13 cellular contexts compared by ENCODE assay signal in the genomic region with DNA sequence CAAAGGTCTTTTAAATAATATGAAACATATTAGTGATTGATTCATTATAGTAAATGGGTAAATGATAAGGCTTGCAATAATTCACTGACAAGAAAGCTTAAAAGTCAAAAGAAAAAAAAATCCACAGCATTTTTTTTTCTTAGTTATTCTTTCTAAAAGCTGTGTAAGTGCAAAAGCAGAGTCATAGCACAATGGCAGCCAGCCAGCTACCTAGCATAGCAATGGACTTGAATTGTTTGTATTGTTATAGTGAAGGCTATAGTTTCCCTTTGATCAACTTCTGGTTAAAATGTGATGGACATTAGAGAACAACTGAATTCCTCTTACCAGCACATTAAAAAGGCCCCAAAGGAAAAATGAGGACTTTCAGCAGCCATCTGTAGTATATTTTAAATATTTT.
DNase-seq lines count a peak whose midpoint lies in the region; ATAC-seq and TF ChIP-seq lines count a peak whose summit lies in the region.
"Had no signal": no experiment of that assay in that cellular context is flagged by ENCODE, and none has a peak within 500 bp of the region (broad histone marks: within the 10 kb centered on the region; RNA-seq: fewer than 3 reads in every experiment).

No MANE protein-coding gene starts in this region.

- H3K4me1 Mint-ChIP-seq in T-helper 17 cell: no peaks in the 10 kb centered on the region
- no peaks in the 10 kb centered on the region for H3K4me1 Mint-ChIP-seq in GM23338
- H3K4me1 Mint-ChIP-seq: IgD-negative memory B cell; naive thymus-derived CD8-positive, alpha-beta T cell had no signal

- H3K27me3 Mint-ChIP-seq in T-helper 17 cell (no peaks in the 10 kb centered on the region), GM23338 (ENCODE audit: insufficient read depth, low read depth, poor library complexity) (no peaks in the 10 kb centered on the region)
- H3K27me3 Mint-ChIP-seq: IgD-negative memory B cell; naive thymus-derived CD8-positive, alpha-beta T cell had no signal

- intact Hi-C loops in PC-3 (cut with micrococcal nuclease) (no loop called here), esophagus squamous epithelium (cut with DNase I) (no loop called here)

- H3K9ac ChIP-seq in PC-3 (ENCODE audit: low read length): no peak overlapping the region

- no peaks in the 10 kb centered on the region for H4K20me1 ChIP-seq in PC-3 (ENCODE audit: low read length)
- no peaks in the 10 kb centered on the region for H4K20me1 ChIP-seq in GM23338 (replicated peaks; ENCODE audit: insufficient read depth)

- TF ChIP-seq POLR2A in esophagus squamous epithelium (IDR thresholded peaks at IDR 0.05): no peak

- H3K9me3 ChIP-seq in PC-3 (ENCODE audit: low read length): no peaks in the 10 kb centered on the region
- no peaks in the 10 kb centered on the region for H3K9me3 ChIP-seq in esophagus squamous epithelium
- H3K9me3 ChIP-seq in T-helper 17 cell (ENCODE audit: control insufficient read depth, low read length, poor library complexity, severe bottlenecking): no peaks in the 10 kb centered on the region

- H3F3A ChIP-seq in PC-3 (ENCODE audit: low read length, unreplicated experiment) (no peaks in the 10 kb centered on the region), GM23338 (replicated peaks; ENCODE audit: low read depth) (no peaks in the 10 kb centered on the region)

- CTCF ChIA-PET in PC-3 (lab: Charles Lee): no interaction called here

- H3K9me3 Mint-ChIP-seq in GM23338: no peaks in the 10 kb centered on the region
- H3K9me3 Mint-ChIP-seq: IgD-negative memory B cell had no signal

- POLR2A ChIA-PET in PC-3 (lab: Charles Lee; ENCODE audit: unreplicated experiment): no interaction called here

- no peak for TF ChIP-seq CTCF in PC-3 (conservative IDR thresholded peaks at IDR 0.05; ENCODE audit: low read depth, low read length)
- TF ChIP-seq CTCF in fibroblast of pulmonary artery (IDR thresholded peaks at IDR 0.05; ENCODE audit: low read length, missing control alignments): no peak
- no peak for TF ChIP-seq CTCF in esophagus squamous epithelium (IDR thresholded peaks at IDR 0.05)
- no peak for TF ChIP-seq CTCF in GM23338 (conservative IDR thresholded peaks at IDR 0.05; ENCODE audit: low read depth in 2 of 2)

- H3K4me2 ChIP-seq in PC-3 (ENCODE audit: low read length) (no peak overlapping the region), GM23338 (no peak overlapping the region)

- no peak overlapping the region for H3K27ac ChIP-seq in PC-3 (ENCODE audit: low read length)
- H3K27ac ChIP-seq in esophagus squamous epithelium: no peak overlapping the region
- no peak overlapping the region for H3K27ac ChIP-seq in GM23338 (ENCODE audit: low read depth)

- H3K4me3 Mint-ChIP-seq in T-helper 17 cell (no peak overlapping the region), GM23338 (no peak overlapping the region)
- H3K4me3 Mint-ChIP-seq: IgD-negative memory B cell; naive thymus-derived CD8-positive, alpha-beta T cell had no signal

- H3K27me3 ChIP-seq in PC-3 (ENCODE audit: low read length) (no peaks in the 10 kb centered on the region), esophagus squamous epithelium (no peaks in the 10 kb centered on the region), GM23338 (ENCODE audit: insufficient read depth) (no peaks in the 10 kb centered on the region)

- H3K36me3 ChIP-seq in PC-3 (ENCODE audit: low read depth, low read length) (no peaks in the 10 kb centered on the region), esophagus squamous epithelium (no peaks in the 10 kb centered on the region), GM23338 (ENCODE audit: insufficient read depth) (no peaks in the 10 kb centered on the region)

- H3K36me3 Mint-ChIP-seq in T-helper 17 cell (ENCODE audit: low read depth) (no peaks in the 10 kb centered on the region), GM23338 (ENCODE audit: low read depth) (no peaks in the 10 kb centered on the region)
- H3K36me3 Mint-ChIP-seq: IgD-negative memory B cell; naive thymus-derived CD8-positive, alpha-beta T cell had no signal

- H3K9me2 ChIP-seq in PC-3 (replicated peaks; ENCODE audit: low read length): no peaks in the 10 kb centered on the region
- no peaks in the 10 kb centered on the region for H3K9me2 ChIP-seq in GM23338 (ENCODE audit: insufficient read depth)

- H3K79me2 ChIP-seq in PC-3 (ENCODE audit: low read length): no peaks in the 10 kb centered on the region
- H3K79me2 ChIP-seq in GM23338 (replicated peaks; ENCODE audit: insufficient read depth): no peaks in the 10 kb centered on the region

- H3K4me3 ChIP-seq in PC-3 (ENCODE audit: low read length): no peak overlapping the region
- H3K4me3 ChIP-seq in fibroblast of pulmonary artery (replicated peaks; ENCODE audit: low read depth, low read length): no peak overlapping the region
- H3K4me3 ChIP-seq in esophagus squamous epithelium: no peak overlapping the region
- H3K4me3 ChIP-seq in GM23338: no peak overlapping the region

- ATAC-seq in PC-3 (peak; percentile 35; the same call in 1 of the 2 replicates), T-helper 17 cell (no peak), GM18502 (IDR thresholded peaks at IDR 0.05; ENCODE audit: poor library complexity, unreplicated experiment) (no peak), GM23338 (no peak)
- ATAC-seq: naive thymus-derived CD8-positive, alpha-beta T cell had no signal

- H3K4me1 ChIP-seq in PC-3 (ENCODE audit: insufficient read depth, low read length) (0 out of 2 replicates have a peak, but pooled peaks cover 4% of the 10 kb centered on the region), esophagus squamous epithelium (no peaks in the 10 kb centered on the region), GM23338 (ENCODE audit: insufficient read depth) (no peaks in the 10 kb centered on the region)

- no peak overlapping the region for H2AFZ ChIP-seq in PC-3 (ENCODE audit: low read length)
- H2AFZ ChIP-seq in GM23338: no peak overlapping the region

- H3K27ac Mint-ChIP-seq in T-helper 17 cell: no peak overlapping the region
- H3K27ac Mint-ChIP-seq in GM23338: no peak overlapping the region
- H3K27ac Mint-ChIP-seq: IgD-negative memory B cell; naive thymus-derived CD8-positive, alpha-beta T cell had no signal

- peak; percentile 62 for DNase-seq in EL
- DNase-seq in PC-3: peak; percentile 40
- peak; percentile 87 for DNase-seq in fibroblast of pulmonary artery (ENCODE audit: low read depth)
- DNase-seq in pulmonary artery endothelial cell (ENCODE audit: low read depth, low spot score): peak; percentile 79
- no peak for DNase-seq in esophagus squamous epithelium (lab: John Stamatoyannopoulos, UW)
- no peak for DNase-seq in T-helper 17 cell
- DNase-seq in GM23338 (ENCODE audit: low spot score): no peak
- DNase-seq: naive thymus-derived CD8-positive, alpha-beta T cell; NCI-H446; stimulated activated CD4-positive, alpha-beta T cell treated with anti-CD3 and anti-CD28 coated beads, Interleukin-2, amount 100 ng/mL, for 48 hours; T-helper 1 cell had no signal

- no TSS peak for BruUV-seq in PC-3 (replicated peaks; lab: Mats Ljungman, UMichigan)

TF ChIP-seq in GM23338, 12 proteins besides CTCF, POLR2A, EP300 and RAD21 (continues in another document):
- no peak for TF ChIP-seq ZNF331 (CRISPR knock-in tag; IDR thresholded peaks at IDR 0.05; ENCODE audit: low read depth)
- TF ChIP-seq, protein P1, sequence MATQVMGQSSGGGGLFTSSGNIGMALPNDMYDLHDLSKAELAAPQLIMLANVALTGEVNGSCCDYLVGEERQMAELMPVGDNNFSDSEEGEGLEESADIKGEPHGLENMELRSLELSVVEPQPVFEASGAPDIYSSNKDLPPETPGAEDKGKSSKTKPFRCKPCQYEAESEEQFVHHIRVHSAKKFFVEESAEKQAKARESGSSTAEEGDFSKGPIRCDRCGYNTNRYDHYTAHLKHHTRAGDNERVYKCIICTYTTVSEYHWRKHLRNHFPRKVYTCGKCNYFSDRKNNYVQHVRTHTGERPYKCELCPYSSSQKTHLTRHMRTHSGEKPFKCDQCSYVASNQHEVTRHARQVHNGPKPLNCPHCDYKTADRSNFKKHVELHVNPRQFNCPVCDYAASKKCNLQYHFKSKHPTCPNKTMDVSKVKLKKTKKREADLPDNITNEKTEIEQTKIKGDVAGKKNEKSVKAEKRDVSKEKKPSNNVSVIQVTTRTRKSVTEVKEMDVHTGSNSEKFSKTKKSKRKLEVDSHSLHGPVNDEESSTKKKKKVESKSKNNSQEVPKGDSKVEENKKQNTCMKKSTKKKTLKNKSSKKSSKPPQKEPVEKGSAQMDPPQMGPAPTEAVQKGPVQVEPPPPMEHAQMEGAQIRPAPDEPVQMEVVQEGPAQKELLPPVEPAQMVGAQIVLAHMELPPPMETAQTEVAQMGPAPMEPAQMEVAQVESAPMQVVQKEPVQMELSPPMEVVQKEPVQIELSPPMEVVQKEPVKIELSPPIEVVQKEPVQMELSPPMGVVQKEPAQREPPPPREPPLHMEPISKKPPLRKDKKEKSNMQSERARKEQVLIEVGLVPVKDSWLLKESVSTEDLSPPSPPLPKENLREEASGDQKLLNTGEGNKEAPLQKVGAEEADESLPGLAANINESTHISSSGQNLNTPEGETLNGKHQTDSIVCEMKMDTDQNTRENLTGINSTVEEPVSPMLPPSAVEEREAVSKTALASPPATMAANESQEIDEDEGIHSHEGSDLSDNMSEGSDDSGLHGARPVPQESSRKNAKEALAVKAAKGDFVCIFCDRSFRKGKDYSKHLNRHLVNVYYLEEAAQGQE (IDR thresholded peaks at IDR 0.05; ENCODE audit: unreplicated experiment): no peak
- no peak for TF ChIP-seq JUNB (IDR thresholded peaks at IDR 0.05; ENCODE audit: unreplicated experiment)
- no peak for TF ChIP-seq NANOG (IDR thresholded peaks at IDR 0.05; ENCODE audit: borderline replicate concordance)
- no peak for TF ChIP-seq STAT1 (IDR thresholded peaks at IDR 0.05; ENCODE audit: unreplicated experiment)
- no peak for TF ChIP-seq ZNF114 (CRISPR knock-in tag; IDR thresholded peaks at IDR 0.05)
- no peak for TF ChIP-seq EZH2 (IDR thresholded peaks at IDR 0.05; ENCODE audit: low read depth, unreplicated experiment)
- TF ChIP-seq EZH2phosphoT487 (IDR thresholded peaks at IDR 0.05; ENCODE audit: unreplicated experiment): no peak
- TF ChIP-seq POLR2AphosphoS5 (IDR thresholded peaks at IDR 0.05; ENCODE audit: low read depth): no peak
- TF ChIP-seq, protein P2, sequence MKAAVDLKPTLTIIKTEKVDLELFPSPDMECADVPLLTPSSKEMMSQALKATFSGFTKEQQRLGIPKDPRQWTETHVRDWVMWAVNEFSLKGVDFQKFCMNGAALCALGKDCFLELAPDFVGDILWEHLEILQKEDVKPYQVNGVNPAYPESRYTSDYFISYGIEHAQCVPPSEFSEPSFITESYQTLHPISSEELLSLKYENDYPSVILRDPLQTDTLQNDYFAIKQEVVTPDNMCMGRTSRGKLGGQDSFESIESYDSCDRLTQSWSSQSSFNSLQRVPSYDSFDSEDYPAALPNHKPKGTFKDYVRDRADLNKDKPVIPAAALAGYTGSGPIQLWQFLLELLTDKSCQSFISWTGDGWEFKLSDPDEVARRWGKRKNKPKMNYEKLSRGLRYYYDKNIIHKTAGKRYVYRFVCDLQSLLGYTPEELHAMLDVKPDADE (IDR thresholded peaks at IDR 0.05): no peak

Comparison
In these comparisons a context has a peak if more than half of its experiments do, and no peak if none do; other contexts are left out.
1. DNase-seq: peak in EL (single experiment), PC-3 (single experiment), fibroblast of pulmonary artery (single experiment) and pulmonary artery endothelial cell (single experiment); none in esophagus squamous epithelium (single experiment), T-helper 17 cell (0 of 3) and GM23338 (single experiment).